In genomic region chr6:52663120-52663934, GRCh38 we compare ENCODE assay signal across 8 cellular contexts. TPM values are rescaled to one million over a fixed set of nuclear protein-coding genes. Genes with fewer than 3 reads are reported as not detected.
DNase-seq lines count a peak whose midpoint lies in the region; ATAC-seq and TF ChIP-seq lines count a peak whose summit lies in the region.

No MANE protein-coding gene starts in this region.

- no peak overlapping the region for H2AK5ac ChIP-seq in mesendoderm (ENCODE audit: low read length)

- H3K27me3 Mint-ChIP-seq in activated CD4-positive, alpha-beta T cell treated with anti-CD3 and anti-CD28 coated beads, Interleukin-2, amount 10 ng/mL, durations not matched to agents 24 days and 14 days: no peaks in the 10 kb centered on the region
- H3K27me3 Mint-ChIP-seq in effector memory CD8-positive, alpha-beta T cell: no peaks in the 10 kb centered on the region

- H2BK5ac ChIP-seq in mesendoderm (ENCODE audit: low read length): no peak overlapping the region

- H4K5ac ChIP-seq in mesendoderm (ENCODE audit: low read length): no peak overlapping the region

- H3K4me1 ChIP-seq in mesendoderm (ENCODE audit: control insufficient read depth, low read depth, low read length): peaks cover 11% of the 10 kb centered on the region

- H2BK15ac ChIP-seq in mesendoderm (replicated peaks; ENCODE audit: low read depth): no peak overlapping the region

- WGBS in mesendoderm (ENCODE audit: extremely low coverage, insufficient coverage, low lambda C conversion rate): no CpG with 5 or more reads among the region's 12 CpGs

- no peak overlapping the region for H3K4me3 Mint-ChIP-seq in activated CD4-positive, alpha-beta T cell treated with anti-CD3 and anti-CD28 coated beads, Interleukin-2, amount 10 ng/mL, durations not matched to agents 24 days and 14 days
- no peak overlapping the region for H3K4me3 Mint-ChIP-seq in effector memory CD8-positive, alpha-beta T cell

- H4K8ac ChIP-seq in mesendoderm (ENCODE audit: low read depth, low read length): no peak overlapping the region

- CTCF ChIA-PET in AG04449 (lab: Yijun Ruan, JAX): interaction anchor here (0.7 to 4.9 kb wide), 33 partner anchors 8 to 402 kb away, joined by 3 to 148 read pairs (median 5); partner anchors contain the start of genes EFHC1, MCM3 and TRAM2

- peak; percentile 69 for TF ChIP-seq CTCF in AG04449 (IDR thresholded peaks at IDR 0.05; ENCODE audit: insufficient read depth, low read length, missing control alignments)

- H3K79me1 ChIP-seq in mesendoderm (ENCODE audit: low read length): peaks cover 14% of the 10 kb centered on the region

- POLR2A ChIA-PET in AG04449 (lab: Yijun Ruan, JAX): interaction anchor here (0.7 kb wide), 1 partner anchor 137 kb away, joined by 3 read pairs; no protein-coding TSS in a partner anchor

- peak; percentile 49 for ATAC-seq in GM18511 (IDR thresholded peaks at IDR 0.05; ENCODE audit: unreplicated experiment)
- peak; percentile 39 for ATAC-seq in HG03280 (IDR thresholded peaks at IDR 0.05; ENCODE audit: unreplicated experiment)
- ATAC-seq in effector memory CD8-positive, alpha-beta T cell (replicated peaks): peak; percentile 79

- H3K36me3 Mint-ChIP-seq in activated CD4-positive, alpha-beta T cell treated with anti-CD3 and anti-CD28 coated beads, Interleukin-2, amount 10 ng/mL, durations not matched to agents 24 days and 14 days (ENCODE audit: low read depth): no peaks in the 10 kb centered on the region
- no peaks in the 10 kb centered on the region for H3K36me3 Mint-ChIP-seq in effector memory CD8-positive, alpha-beta T cell (ENCODE audit: insufficient read depth)

- no peak overlapping the region for H3K27ac Mint-ChIP-seq in activated CD4-positive, alpha-beta T cell treated with anti-CD3 and anti-CD28 coated beads, Interleukin-2, amount 10 ng/mL, durations not matched to agents 24 days and 14 days
- no peak overlapping the region for H3K27ac Mint-ChIP-seq in effector memory CD8-positive, alpha-beta T cell

- H3K4me1 Mint-ChIP-seq in activated CD4-positive, alpha-beta T cell treated with anti-CD3 and anti-CD28 coated beads, Interleukin-2, amount 10 ng/mL, durations not matched to agents 24 days and 14 days: peaks cover 4% of the 10 kb centered on the region
- no peaks in the 10 kb centered on the region for H3K4me1 Mint-ChIP-seq in effector memory CD8-positive, alpha-beta T cell (ENCODE audit: low read depth in 2 of 2)

- peak overlapping the region; percentile 1 for H3K56ac ChIP-seq in mesendoderm (ENCODE audit: low read length)

- no peaks in the 10 kb centered on the region for H3K9me3 Mint-ChIP-seq in activated CD4-positive, alpha-beta T cell treated with anti-CD3 and anti-CD28 coated beads, Interleukin-2, amount 10 ng/mL, durations not matched to agents 24 days and 14 days
- no peaks in the 10 kb centered on the region for H3K9me3 Mint-ChIP-seq in effector memory CD8-positive, alpha-beta T cell

- peak overlapping the region; percentile 79 for H3K9ac ChIP-seq in mesendoderm (ENCODE audit: low read length)

- no peak overlapping the region for H2BK120ac ChIP-seq in mesendoderm (ENCODE audit: low read depth, low read length)

- no peak overlapping the region for H3K4me2 ChIP-seq in mesendoderm (ENCODE audit: low read length)

- H3K27me3 ChIP-seq in mesendoderm (ENCODE audit: insufficient read depth, low read length, poor library complexity): no peaks in the 10 kb centered on the region

- peaks cover 9% of the 10 kb centered on the region for H3K79me2 ChIP-seq in mesendoderm (ENCODE audit: control insufficient read depth, insufficient read depth, low read length)

- no peak overlapping the region for H3K27ac ChIP-seq in mesendoderm (ENCODE audit: low read depth, low read length)

- H3K4ac ChIP-seq in mesendoderm (ENCODE audit: low read depth, low read length): no peak overlapping the region

- H3K36me3 ChIP-seq in mesendoderm (ENCODE audit: control insufficient read depth, insufficient read depth, low read length): no peaks in the 10 kb centered on the region

- H3K23ac ChIP-seq in mesendoderm (ENCODE audit: low read length): no peak overlapping the region

- DNase-seq in AG04449 (ENCODE audit: low read depth, low spot score) (no peak), NCI-H524 (lab: John Stamatoyannopoulos, UW) (peak; percentile 21 to 67), mesendoderm (peak; percentile 72)
- DNase-seq in activated CD4-positive, alpha-beta T cell treated with anti-CD3 and anti-CD28 coated beads, Interleukin-2, amount 10 ng/mL, durations not matched to agents 24 days and 14 days: peak; percentile 86
- DNase-seq in effector memory CD8-positive, alpha-beta T cell: peak; percentile 47 to 54 (median 51)
- DNase-seq in stimulated activated CD8-positive, alpha-beta memory T cell treated with anti-CD3 and anti-CD28 coated beads, Interleukin-7, amount 100 ng/mL, for 1 hour (ENCODE audit: low read depth in 2 of 2): peak; percentile 31 to 35

- no peak overlapping the region for H3K18ac ChIP-seq in mesendoderm (ENCODE audit: low read length)

- H3K4me3 ChIP-seq in AG04449 (ENCODE audit: low read depth, low read length) (peak overlapping the region; percentile 62), mesendoderm (ENCODE audit: low read length) (no peak overlapping the region)

- intact Hi-C loops in activated CD4-positive, alpha-beta T cell treated with anti-CD3 and anti-CD28 coated beads, Interleukin-2, amount 10 ng/mL, durations not matched to agents 24 days and 14 days (cut with micrococcal nuclease): loop anchor here (1.0 to 10.0 kb wide), 7 partner anchors 11 to 599 kb away; partner anchors contain the start of genes MCM3 and PAQR8

RNA-seq across cellular contexts. Expression of gene TMEM14A, which starts 7.6 kb away (rescaled TPM):
- total RNA-seq in activated CD4-positive, alpha-beta T cell treated with anti-CD3 and anti-CD28 coated beads, Interleukin-2, amount 10 ng/mL, durations not matched to agents 24 days and 14 days: 12.7 and 13.0 TPM in 2 replicates
- polyA plus RNA-seq in mesendoderm (2013, experiment 1 of 2): 9.3 TPM
- polyA plus RNA-seq in mesendoderm (2013, experiment 2 of 2): 9.7 TPM
